Comparison of ENCODE assay signal across 2 cellular contexts in the genomic region with DNA sequence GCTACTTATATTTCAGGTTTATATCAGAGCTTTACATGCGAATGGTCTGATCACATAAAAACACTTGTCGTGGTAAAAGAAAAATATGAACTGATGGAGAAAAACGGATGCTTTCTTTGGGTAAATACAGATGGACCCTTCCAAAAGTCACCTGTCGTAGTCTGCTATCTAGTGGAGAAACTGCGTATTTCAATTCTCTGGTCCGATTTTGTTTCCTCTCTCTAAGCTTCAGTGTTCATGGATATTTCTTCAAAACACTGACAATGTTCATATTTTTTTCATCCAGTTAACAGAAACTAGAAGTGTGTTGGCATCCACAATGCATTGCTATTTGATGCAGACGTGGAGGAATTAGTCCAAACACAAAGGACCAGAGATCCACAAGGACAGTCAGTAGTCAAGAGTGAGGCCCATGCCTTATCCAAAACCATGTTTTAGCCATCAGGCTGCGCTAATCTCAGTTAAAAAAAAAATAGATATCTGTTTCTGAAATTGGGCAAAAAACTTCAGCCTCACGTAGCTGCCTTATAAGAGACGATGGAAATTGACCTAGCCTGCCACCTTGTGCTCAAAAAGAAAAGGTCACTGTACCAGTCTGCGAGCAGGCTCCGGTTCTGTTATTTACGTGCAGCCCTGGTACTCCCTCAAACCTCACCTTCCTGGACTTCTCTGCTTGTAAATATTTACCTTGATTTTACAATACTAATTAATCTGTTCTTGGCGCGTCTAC.
TF ChIP-seq lines count a peak whose summit lies in the region.

No MANE protein-coding gene starts in this region.

TF ChIP-seq in IMR-90, 13 proteins besides CTCF, POLR2A, EP300 and RAD21:
- TF ChIP-seq NFE2L2 (IDR thresholded peaks at IDR 0.05; ENCODE audit: low read depth, low read length), result no peak
- TF ChIP-seq RCOR1 (IDR thresholded peaks at IDR 0.05; ENCODE audit: insufficient replicate concordance, low read length), result no peak
- TF ChIP-seq SMC3 (IDR thresholded peaks at IDR 0.05; ENCODE audit: low read depth, low read length), result peak; percentile 53

TF ChIP-seq in GM12878, 131 proteins besides CTCF, POLR2A, EP300 and RAD21:
- TF ChIP-seq SMC3 (IDR thresholded peaks at IDR 0.05; ENCODE audit: borderline replicate concordance, low read length) (peak; percentile 44; the same call in 1 of the 2 replicates), SMAD1 (IDR thresholded peaks at IDR 0.05; ENCODE audit: low read depth, partially characterized antibody) (no peak)
